ENCODE assay signal across 25 cellular contexts in genomic region chr11:125082040-125082439, GRCh38. TPM values are rescaled to one million over a fixed set of nuclear protein-coding genes. Genes with fewer than 3 reads are reported as not detected.
DNase-seq lines count a peak whose midpoint lies in the region; ATAC-seq and TF ChIP-seq lines count a peak whose summit lies in the region.
"Had no signal": no experiment of that assay in that cellular context is flagged by ENCODE, and none has a peak within 500 bp of the region (broad histone marks: within the 10 kb centered on the region; RNA-seq: fewer than 3 reads in every experiment).

No MANE protein-coding gene starts in this region.

- BruUV-seq in PC-9 (replicated peaks; lab: Mats Ljungman, UMichigan): TSS peak; percentile 50

- WGBS in esophagus squamous epithelium, 2 donors: 74 to 75% methylated on average over 2 to 5 of the region's 5 CpGs

- DNase-seq in GM10248 (ENCODE audit: extremely low spot score) (peak; percentile 10), PC-9 (no peak), esophagus squamous epithelium (lab: John Stamatoyannopoulos, UW) (no peak), osteocyte (ENCODE audit: extremely low spot score, unreplicated experiment) (peak; percentile 62), cerebellum (ENCODE audit: low spot score) (no peak), progenitor cell of endocrine pancreas (ENCODE audit: low spot score, unreplicated experiment) (no peak)
- DNase-seq in stimulated activated CD4-positive, alpha-beta T cell treated with anti-CD3 and anti-CD28 coated beads, Interleukin-2, amount 100 ng/mL, for 24 hours: no peak
- DNase-seq: C1 segment of cervical spinal cord, Caco-2, DMS79, EL, GDM1, Kasumi-1, MV-4-11, NCI-H1105, NCI-H146, NCI-H1930, NCI-H2107, NCI-H524 treated with DMSO at 0.1 percent for 48 hours, NCI-H774, SHP77 had no signal

- H3K27me3 Mint-ChIP-seq in osteocyte (ENCODE audit: unreplicated experiment) (no peaks in the 10 kb centered on the region), progenitor cell of endocrine pancreas (peaks cover 26% of the 10 kb centered on the region)

- H3K36me3 Mint-ChIP-seq in osteocyte (ENCODE audit: unreplicated experiment) (no peaks in the 10 kb centered on the region), progenitor cell of endocrine pancreas (ENCODE audit: insufficient read depth) (no peaks in the 10 kb centered on the region)
- H3K36me3 Mint-ChIP-seq: CD8-positive, alpha-beta T cell had no signal

- peaks cover 29% of the 10 kb centered on the region; the same call in 1 of the 2 replicates for H3F3A ChIP-seq in PC-9 (ENCODE audit: insufficient read depth, low read depth)

- H3K9me3 Mint-ChIP-seq in osteocyte (ENCODE audit: unreplicated experiment): no peaks in the 10 kb centered on the region
- H3K9me3 Mint-ChIP-seq in progenitor cell of endocrine pancreas (ENCODE audit: low read depth): no peaks in the 10 kb centered on the region
- H3K9me3 Mint-ChIP-seq: CD8-positive, alpha-beta T cell had no signal

- H3K27me3 ChIP-seq in PC-9 (ENCODE audit: insufficient read depth, low read depth) (no peaks in the 10 kb centered on the region), esophagus squamous epithelium (peaks cover 0 to 7% (median 0%) of the 10 kb centered on the region in 4 donors)

- H3K9me2 ChIP-seq in PC-9 (ENCODE audit: insufficient read depth): no peaks in the 10 kb centered on the region

- H3K4me1 ChIP-seq in PC-9 (replicated peaks; ENCODE audit: insufficient read depth) (peaks cover 74% of the 10 kb centered on the region), esophagus squamous epithelium (peaks cover 0 to 38% (median 14%) of the 10 kb centered on the region in 3 donors)
- H3K4me1 ChIP-seq: A549 had no signal

- H3K4me3 Mint-ChIP-seq in osteocyte (ENCODE audit: unreplicated experiment) (no peak overlapping the region), progenitor cell of endocrine pancreas (ENCODE audit: low read depth) (no peak overlapping the region)
- H3K4me3 Mint-ChIP-seq: CD8-positive, alpha-beta T cell had no signal

- no peak for ATAC-seq in GM18858 (IDR thresholded peaks at IDR 0.05; ENCODE audit: unreplicated experiment)
- ATAC-seq: A549; CD8-positive, alpha-beta T cell; K562 had no signal

- no peak overlapping the region for H3K4me3 ChIP-seq in PC-9
- H3K4me3 ChIP-seq in esophagus squamous epithelium: no peak overlapping the region
- H3K4me3 ChIP-seq: A549, K562 had no signal

- CTCF ChIA-PET in GM10248 (lab: Yijun Ruan, JAX) (interaction anchor here (0.9 to 1.8 kb wide), 4 partner anchors 9 to 11 kb away, joined by 3 to 7 read pairs (median 4); no protein-coding TSS in a partner anchor), PC-9 (lab: Charles Lee) (no interaction called here)

- POLR2A ChIA-PET in GM10248 (lab: Yijun Ruan, JAX) (no interaction called here), PC-9 (lab: Charles Lee; ENCODE audit: unreplicated experiment) (no interaction called here)

- H4K20me1 ChIP-seq in PC-9 (ENCODE audit: insufficient read depth): no peaks in the 10 kb centered on the region

- H3K4me1 Mint-ChIP-seq in osteocyte (ENCODE audit: unreplicated experiment): peaks cover 19% of the 10 kb centered on the region
- H3K4me1 Mint-ChIP-seq in progenitor cell of endocrine pancreas (ENCODE audit: low read depth): no peaks in the 10 kb centered on the region

- H3K36me3 ChIP-seq in PC-9 (ENCODE audit: low read depth) (peaks cover 11% of the 10 kb centered on the region; the same call in 1 of the 2 replicates), esophagus squamous epithelium (peaks cover 0 to 21% (median 0%) of the 10 kb centered on the region in 3 donors)

- no peak for TF ChIP-seq CTCF in GM10248 (IDR thresholded peaks at IDR 0.05; ENCODE audit: control extremely low read depth, extremely low read depth, low read depth, missing control alignments)
- no peak for TF ChIP-seq CTCF in PC-9 (conservative IDR thresholded peaks at IDR 0.05)
- TF ChIP-seq CTCF in esophagus squamous epithelium (IDR thresholded peaks at IDR 0.05): no peak
- no peak for TF ChIP-seq CTCF in osteocyte (IDR thresholded peaks at IDR 0.05)
- no peak for TF ChIP-seq CTCF in progenitor cell of endocrine pancreas (IDR thresholded peaks at IDR 0.05; ENCODE audit: unreplicated experiment)

- H3K4me2 ChIP-seq in PC-9: peak overlapping the region; percentile 53
- H3K4me2 ChIP-seq: A549 had no signal

- intact Hi-C loops in PC-9 (cut with micrococcal nuclease; ENCODE audit: unreplicated experiment) (loop anchor here (2.0 kb wide), 1 partner anchor 19 kb away; the partner anchor contains the start of gene SLC37A2), esophagus squamous epithelium (cut with DNase I) (no loop called here)

- no peak for TF ChIP-seq POLR2A in esophagus squamous epithelium (IDR thresholded peaks at IDR 0.05)

- peak overlapping the region; percentile 80 for H3K27ac ChIP-seq in PC-9
- H3K27ac ChIP-seq in esophagus squamous epithelium: peak overlapping the region in 3 of 4 donors; percentile 82 to 85 (median 83)
- H3K27ac ChIP-seq: A549 had no signal

- no peaks in the 10 kb centered on the region for H3K79me2 ChIP-seq in PC-9 (ENCODE audit: low read depth)

- no peak overlapping the region for H2AFZ ChIP-seq in PC-9

- no peaks in the 10 kb centered on the region for H3K9me3 ChIP-seq in PC-9 (ENCODE audit: insufficient read depth, low read depth)
- no peaks in the 10 kb centered on the region for H3K9me3 ChIP-seq in esophagus squamous epithelium
- H3K9me3 ChIP-seq: A549, Caco-2 had no signal

- H3K27ac Mint-ChIP-seq in osteocyte (ENCODE audit: unreplicated experiment) (no peak overlapping the region), progenitor cell of endocrine pancreas (no peak overlapping the region)
- H3K27ac Mint-ChIP-seq: CD8-positive, alpha-beta T cell had no signal

RNA-seq across cellular contexts. Expression of gene SLC37A2, which starts 18.9 kb away (rescaled TPM):
- total RNA-seq in PC-9 (2021): 14.6 and 24.0 TPM in 2 replicates
- total RNA-seq in esophagus squamous epithelium: 10 to 100 TPM; 24.9 to 44.4 (median 29.4) TPM
- 0.37 and 0.64 TPM in 2 replicates for total RNA-seq in osteocyte
- total RNA-seq in cerebellum: 1.8 TPM
- total RNA-seq in progenitor cell of endocrine pancreas: 0.51 and 0.62 TPM in 2 replicates

RNA-seq across cellular contexts. Expression of gene TMEM218, which starts 29.4 kb away (rescaled TPM):
- 16.4 and 20.5 TPM in 2 replicates for total RNA-seq in PC-9 (2021)
- 10 to 100 TPM in 3 of 4 donors, 1 to 10 TPM in 1; 7.5 to 17.3 (median 13.9) TPM for total RNA-seq in esophagus squamous epithelium
- total RNA-seq in osteocyte: 19.9 and 23.7 TPM in 2 replicates
- total RNA-seq in cerebellum: 22.0 TPM
- 16.9 and 18.1 TPM in 2 replicates for total RNA-seq in progenitor cell of endocrine pancreas

Comparison
In these comparisons a context has a peak if more than half of its experiments do, and no peak if none do; other contexts are left out.
1. DNase-seq: peak in GM10248 (single experiment) and osteocyte (single experiment); none in PC-9 (0 of 2), esophagus squamous epithelium (single experiment), cerebellum (single experiment), progenitor cell of endocrine pancreas (single experiment) and stimulated activated CD4-positive, alpha-beta T cell treated with anti-CD3 and anti-CD28 coated beads, Interleukin-2, amount 100 ng/mL, for 24 hours (0 of 2).